Comparison of ENCODE assay signal across 22 cellular contexts in the genomic region with DNA sequence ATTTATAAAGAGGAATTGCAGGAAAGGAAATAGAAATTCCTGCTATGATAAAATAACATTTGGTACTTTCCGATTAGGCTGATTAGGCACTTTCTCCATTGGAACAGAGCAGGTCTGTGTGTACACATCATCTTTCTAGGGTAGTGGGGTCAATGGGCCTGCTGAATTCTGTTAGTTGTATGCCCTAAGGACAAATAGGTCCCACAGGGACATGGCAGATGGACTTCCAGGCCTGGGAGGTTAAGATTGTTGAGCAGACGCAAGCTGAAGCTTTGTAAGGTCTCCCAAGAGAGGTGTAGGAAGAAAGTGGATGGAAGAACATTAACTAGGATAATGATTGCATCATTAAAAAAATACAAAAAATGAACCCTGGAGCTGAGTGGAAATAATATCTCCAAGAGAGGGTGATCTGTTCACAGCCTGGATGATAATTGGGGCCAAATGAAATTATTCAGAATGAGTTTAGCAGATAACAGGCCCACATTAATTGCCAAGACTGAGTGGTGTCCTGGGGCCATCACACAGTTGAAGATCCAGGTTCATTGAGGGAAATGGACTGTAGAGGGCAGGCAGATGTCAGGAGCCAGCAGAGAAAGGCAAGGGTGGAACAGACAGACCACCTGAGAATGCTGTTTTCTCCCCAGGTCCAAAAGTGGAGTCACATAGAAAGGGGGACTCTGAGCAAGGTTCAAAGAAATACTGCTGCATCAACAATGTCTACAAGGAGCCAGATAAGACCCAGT.
"Had no signal": no experiment of that assay in that cellular context is flagged by ENCODE, and none has a peak within 500 bp of the region (broad histone marks: within the 10 kb centered on the region; RNA-seq: fewer than 3 reads in every experiment).

No MANE protein-coding gene starts in this region.

- H3K27ac Mint-ChIP-seq: activated CD4-positive, alpha-beta memory T cell treated with anti-CD3 and anti-CD28 coated beads, Interleukin-2, amount 10 ng/mL, durations not matched to agents 7 days and 5 days; activated naive CD4-positive, alpha-beta T cell treated with anti-CD3 and anti-CD28 coated beads for 36 hours; activated T-cell treated with anti-CD3 and anti-CD28 coated beads, Interleukin-2, amount 50 U/mL, for 24 hours; immature natural killer cell; naive B cell; progenitor cell of endocrine pancreas; stimulated activated naive CD8-positive, alpha-beta T cell treated with anti-CD3 and anti-CD28 coated beads, Interleukin-15, Interleukin-2, amounts not matched to agents 100 ng/mL and 50 ng/mL, for 24 hours had no signal

- H3K36me3 ChIP-seq: brain microvascular endothelial cell, colonic mucosa, gastrocnemius medialis, heart left ventricle, left ventricle myocardium inferior, suprapubic skin, transverse colon, uterus had no signal

- H3K27me3 Mint-ChIP-seq: progenitor cell of endocrine pancreas had no signal

- H3K27me3 ChIP-seq: brain microvascular endothelial cell, colonic mucosa, gastrocnemius medialis, heart left ventricle, suprapubic skin, transverse colon, uterus had no signal

- H3K4me1 ChIP-seq: colonic mucosa, gastrocnemius medialis, heart left ventricle, suprapubic skin, transverse colon, uterus had no signal

- H3K4me1 Mint-ChIP-seq: activated CD4-positive, alpha-beta memory T cell treated with anti-CD3 and anti-CD28 coated beads, Interleukin-2, amount 10 ng/mL, durations not matched to agents 7 days and 5 days; central memory CD8-positive, alpha-beta T cell; neural crest cell had no signal

- H3K27ac ChIP-seq: brain microvascular endothelial cell, colonic mucosa, gastrocnemius medialis, heart left ventricle, left ventricle myocardium inferior, suprapubic skin, transverse colon, uterus had no signal

- H3K36me3 Mint-ChIP-seq: immature natural killer cell, naive B cell had no signal

- ATAC-seq: gastrocnemius medialis, heart left ventricle had no signal

- H3K4me3 Mint-ChIP-seq: activated CD4-positive, alpha-beta memory T cell treated with anti-CD3 and anti-CD28 coated beads, Interleukin-2, amount 10 ng/mL, durations not matched to agents 7 days and 5 days; activated naive CD4-positive, alpha-beta T cell treated with anti-CD3 and anti-CD28 coated beads for 36 hours; activated T-cell treated with anti-CD3 and anti-CD28 coated beads, Interleukin-2, amount 50 U/mL, for 24 hours; central memory CD8-positive, alpha-beta T cell; immature natural killer cell; naive B cell; neural crest cell; stimulated activated naive CD8-positive, alpha-beta T cell treated with anti-CD3 and anti-CD28 coated beads, Interleukin-15, Interleukin-2, amounts not matched to agents 100 ng/mL and 50 ng/mL, for 24 hours had no signal

- H3K4me3 ChIP-seq: colonic mucosa, gastrocnemius medialis, heart left ventricle, left ventricle myocardium inferior, suprapubic skin, transverse colon, uterus had no signal

- H3K9me3 Mint-ChIP-seq: activated CD4-positive, alpha-beta memory T cell treated with anti-CD3 and anti-CD28 coated beads, Interleukin-2, amount 10 ng/mL, durations not matched to agents 7 days and 5 days; activated naive CD4-positive, alpha-beta T cell treated with anti-CD3 and anti-CD28 coated beads for 36 hours; activated T-cell treated with anti-CD3 and anti-CD28 coated beads, Interleukin-2, amount 50 U/mL, for 24 hours; central memory CD8-positive, alpha-beta T cell; immature natural killer cell; neural crest cell; stimulated activated naive CD8-positive, alpha-beta T cell treated with anti-CD3 and anti-CD28 coated beads, Interleukin-15, Interleukin-2, amounts not matched to agents 100 ng/mL and 50 ng/mL, for 24 hours had no signal

- DNase-seq: activated CD4-positive, alpha-beta memory T cell treated with anti-CD3 and anti-CD28 coated beads, Interleukin-2, amount 10 ng/mL, durations not matched to agents 7 days and 5 days; activated CD4-positive, alpha-beta T cell treated with anti-CD3 and anti-CD28 coated beads for 48 hours; activated CD4-positive, CD25-positive, alpha-beta regulatory T cell; activated naive CD4-positive, alpha-beta T cell treated with anti-CD3 and anti-CD28 coated beads for 36 hours; activated T-cell treated with anti-CD3 and anti-CD28 coated beads, Interleukin-2, amount 50 U/mL, for 24 hours; anterior cingulate cortex; brain microvascular endothelial cell; colonic mucosa; gastrocnemius medialis; heart left ventricle; immature natural killer cell; kidney glomerular epithelial cell; left ventricle myocardium inferior; naive B cell; T1000; transverse colon; uterus had no signal

- H3K9me3 ChIP-seq: colonic mucosa, gastrocnemius medialis, heart left ventricle, left ventricle myocardium inferior, suprapubic skin, transverse colon, uterus had no signal
